Comparison of ENCODE assay signal across 19 cellular contexts in genomic region chr2:224241812-224242211, GRCh38.
DNase-seq lines count a peak whose midpoint lies in the region; ATAC-seq and TF ChIP-seq lines count a peak whose summit lies in the region.
"Had no signal": no experiment of that assay in that cellular context is flagged by ENCODE, and none has a peak within 500 bp of the region (broad histone marks: within the 10 kb centered on the region; RNA-seq: fewer than 3 reads in every experiment).

No MANE protein-coding gene starts in this region.

- H3K4me3 Mint-ChIP-seq in stimulated activated memory B cell treated with anti-CD40 and anti-IgM and Interleukin-4, amounts not matched to agents 10 μg/mL and 1 μg/mL and 100 μg/mL, for 72 hours, result no peak overlapping the region
- H3K4me3 Mint-ChIP-seq: CD14-positive monocyte; CD4-positive, alpha-beta T cell; CD8-positive, alpha-beta memory T cell; HFFc6 had no signal

- H4K20me1 ChIP-seq in hepatocyte (ENCODE audit: insufficient read depth, poor library complexity, severe bottlenecking), result no peaks in the 10 kb centered on the region
- H4K20me1 ChIP-seq in smooth muscle cell (ENCODE audit: low read depth), result no peaks in the 10 kb centered on the region
- H4K20me1 ChIP-seq: BLaER1 treated with 17β-estradiol and CSF1 and Interleukin-3, amounts not matched to agents 10 nM and 100 nM had no signal

- no peaks in the 10 kb centered on the region for H3K27me3 ChIP-seq in hepatocyte
- H3K27me3 ChIP-seq in smooth muscle cell (ENCODE audit: low read depth), result no peaks in the 10 kb centered on the region
- H3K27me3 ChIP-seq: BE2C; BLaER1 treated with 17β-estradiol and CSF1 and Interleukin-3, amounts not matched to agents 10 nM and 100 nM had no signal

- H3K36me3 Mint-ChIP-seq in stimulated activated memory B cell treated with anti-CD40 and anti-IgM and Interleukin-4, amounts not matched to agents 10 μg/mL and 1 μg/mL and 100 μg/mL, for 72 hours, result no peaks in the 10 kb centered on the region
- H3K36me3 Mint-ChIP-seq: CD14-positive monocyte; CD8-positive, alpha-beta memory T cell had no signal

- no peaks in the 10 kb centered on the region for H3K79me2 ChIP-seq in hepatocyte
- no peaks in the 10 kb centered on the region for H3K79me2 ChIP-seq in smooth muscle cell (ENCODE audit: low read depth)

- no peaks in the 10 kb centered on the region for H3F3A ChIP-seq in smooth muscle cell (ENCODE audit: low read depth)

- DNase-seq in NCI-H748 (lab: John Stamatoyannopoulos, UW; ENCODE audit: unreplicated experiment) (peak; percentile 5), NCI-H748 treated with DMSO at 0.1 percent for 48 hours (lab: John Stamatoyannopoulos, UW) (no peak), OCI-M1 (lab: John Stamatoyannopoulos, UW) (peak; percentile 33), hepatocyte (ENCODE audit: low spot score) (no peak), smooth muscle cell (lab: John Stamatoyannopoulos, UW; ENCODE audit: unreplicated experiment) (no peak), GM10266 (ENCODE audit: extremely low spot score) (no peak)
- DNase-seq: BE2C; CD4-positive, alpha-beta T cell; CD8-positive, alpha-beta memory T cell; DMS53; DMS79 treated with DMSO at 0.1 percent for 48 hours; GF-D8; GOT3; HFFc6 had no signal

- no peak for ATAC-seq in stimulated activated memory B cell treated with anti-CD40 and anti-IgM and Interleukin-4, amounts not matched to agents 10 μg/mL and 1 μg/mL and 100 μg/mL, for 72 hours

- peaks cover 17% of the 10 kb centered on the region for H3K27me3 Mint-ChIP-seq in stimulated activated memory B cell treated with anti-CD40 and anti-IgM and Interleukin-4, amounts not matched to agents 10 μg/mL and 1 μg/mL and 100 μg/mL, for 72 hours

- H3K9me3 ChIP-seq in hepatocyte (ENCODE audit: low read depth) (no peaks in the 10 kb centered on the region), smooth muscle cell (replicated peaks; ENCODE audit: low read depth) (no peaks in the 10 kb centered on the region)
- H3K9me3 ChIP-seq: BE2C; BLaER1 treated with 17β-estradiol and CSF1 and Interleukin-3, amounts not matched to agents 10 nM and 100 nM; HAP-1 had no signal

- 82% methylated on average over 3 of the region's 3 CpGs for whole genome bisulfite sequencing in hepatocyte (ENCODE audit: low lambda C conversion rate, missing lambda C conversion rate)
- 94% methylated on average over 3 of the region's 3 CpGs for WGBS in smooth muscle cell (ENCODE audit: low lambda C conversion rate)

- peaks cover 3% of the 10 kb centered on the region for H3K9me3 Mint-ChIP-seq in stimulated activated memory B cell treated with anti-CD40 and anti-IgM and Interleukin-4, amounts not matched to agents 10 μg/mL and 1 μg/mL and 100 μg/mL, for 72 hours

- H3K4me1 Mint-ChIP-seq in stimulated activated memory B cell treated with anti-CD40 and anti-IgM and Interleukin-4, amounts not matched to agents 10 μg/mL and 1 μg/mL and 100 μg/mL, for 72 hours, result no peaks in the 10 kb centered on the region
- H3K4me1 Mint-ChIP-seq: CD14-positive monocyte; CD8-positive, alpha-beta memory T cell had no signal

- no peaks in the 10 kb centered on the region for H3K36me3 ChIP-seq in hepatocyte (replicated peaks; ENCODE audit: insufficient read depth, low read depth)
- no peaks in the 10 kb centered on the region for H3K36me3 ChIP-seq in smooth muscle cell (ENCODE audit: low read depth)
- H3K36me3 ChIP-seq: BE2C; BLaER1 treated with 17β-estradiol and CSF1 and Interleukin-3, amounts not matched to agents 10 nM and 100 nM; HAP-1 had no signal

- H3K4me1 ChIP-seq in hepatocyte (ENCODE audit: insufficient read depth), result peaks cover 10% of the 10 kb centered on the region
- H3K4me1 ChIP-seq in smooth muscle cell (ENCODE audit: low read depth), result no peaks in the 10 kb centered on the region
- H3K4me1 ChIP-seq: BE2C; BLaER1 treated with 17β-estradiol and CSF1 and Interleukin-3, amounts not matched to agents 10 nM and 100 nM had no signal

- H3K27ac ChIP-seq in hepatocyte (peak overlapping the region; percentile 4), smooth muscle cell (ENCODE audit: low read depth) (peak overlapping the region; percentile 13)
- H3K27ac ChIP-seq: 22Rv1; BLaER1 treated with 17β-estradiol and CSF1 and Interleukin-3, amounts not matched to agents 10 nM and 100 nM had no signal

- H2AFZ ChIP-seq in hepatocyte, result no peak overlapping the region
- no peak overlapping the region for H2AFZ ChIP-seq in smooth muscle cell (ENCODE audit: low read depth)

- H3K4me2 ChIP-seq in hepatocyte (no peak overlapping the region), smooth muscle cell (no peak overlapping the region)
- H3K4me2 ChIP-seq: BLaER1 treated with 17β-estradiol and CSF1 and Interleukin-3, amounts not matched to agents 10 nM and 100 nM had no signal

- no peak overlapping the region for H3K9ac ChIP-seq in smooth muscle cell (ENCODE audit: low read depth)
- H3K9ac ChIP-seq: BLaER1 treated with 17β-estradiol and CSF1 and Interleukin-3, amounts not matched to agents 10 nM and 100 nM had no signal

- H3K4me3 ChIP-seq in hepatocyte (no peak overlapping the region), smooth muscle cell (no peak overlapping the region)
- H3K4me3 ChIP-seq: BLaER1 treated with 17β-estradiol and CSF1 and Interleukin-3, amounts not matched to agents 10 nM and 100 nM; HAP-1 had no signal

- H3K9me2 ChIP-seq in hepatocyte (replicated peaks; ENCODE audit: insufficient read depth), result no peaks in the 10 kb centered on the region

- TF ChIP-seq CTCF in hepatocyte (IDR thresholded peaks at IDR 0.05; ENCODE audit: poor library complexity), result no peak
- TF ChIP-seq CTCF in smooth muscle cell (IDR thresholded peaks at IDR 0.05; ENCODE audit: borderline replicate concordance, insufficient read depth, poor library complexity, severe bottlenecking), result no peak
- TF ChIP-seq CTCF in GM10266 (IDR thresholded peaks at IDR 0.05; ENCODE audit: control insufficient read depth, insufficient read depth, low read depth, missing control alignments), result no peak

- H3K27ac Mint-ChIP-seq in stimulated activated memory B cell treated with anti-CD40 and anti-IgM and Interleukin-4, amounts not matched to agents 10 μg/mL and 1 μg/mL and 100 μg/mL, for 72 hours, result no peak overlapping the region
- H3K27ac Mint-ChIP-seq: CD14-positive monocyte; CD4-positive, alpha-beta T cell; CD8-positive, alpha-beta memory T cell; HFFc6 had no signal

Comparison
In these comparisons a context has a peak if more than half of its experiments do, and no peak if none do; other contexts are left out.
1. DNase-seq: peak in NCI-H748 (single experiment) and OCI-M1 (single experiment); none in NCI-H748 treated with DMSO at 0.1 percent for 48 hours (single experiment), hepatocyte (single experiment), smooth muscle cell (single experiment) and GM10266 (single experiment).